In the genomic region with DNA sequence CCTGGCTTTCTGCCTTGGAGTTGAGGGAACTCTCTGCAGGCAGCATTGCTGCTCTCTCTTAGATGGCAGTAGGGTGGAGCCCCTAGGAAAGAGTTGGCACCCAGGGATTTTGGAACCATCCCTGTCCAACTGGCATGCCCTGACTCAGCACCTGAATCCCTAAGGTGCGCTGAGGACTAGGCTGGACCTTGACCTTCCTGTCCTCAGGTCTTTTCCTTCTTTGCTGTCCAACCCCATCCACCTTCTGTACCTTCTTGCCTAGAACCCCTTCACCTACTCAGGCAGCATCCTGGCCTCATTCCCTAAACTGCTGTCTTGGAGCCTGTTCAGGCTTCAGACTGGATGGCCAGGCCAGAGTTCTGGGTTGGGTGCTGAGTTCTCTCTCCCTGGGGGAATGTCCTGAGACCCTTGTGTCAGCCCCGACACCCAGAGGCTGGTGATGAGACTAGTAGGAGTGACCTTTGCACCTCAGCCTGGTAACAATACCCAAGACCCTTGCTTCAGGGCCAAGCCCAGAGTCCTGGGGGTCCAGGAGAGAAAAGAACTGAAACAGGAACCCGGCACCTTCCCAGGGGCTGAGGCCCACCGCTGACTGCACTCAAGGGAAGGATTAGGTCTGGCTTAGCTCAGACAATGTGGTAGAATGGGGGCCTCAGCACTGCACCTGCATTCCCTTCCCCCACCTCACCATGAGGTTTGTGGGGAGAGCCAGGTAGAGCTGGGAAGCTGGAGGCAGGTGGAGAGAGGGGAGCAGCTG, we compare ENCODE assay signal across 8 cellular contexts. TPM values are rescaled to one million over a fixed set of nuclear protein-coding genes. Genes with fewer than 3 reads are reported as not detected.
DNase-seq lines count a peak whose midpoint lies in the region; TF ChIP-seq lines count a peak whose summit lies in the region.

No MANE protein-coding gene starts in this region.

- H3K27me3 ChIP-seq in DOHH2 (ENCODE audit: control insufficient read depth, low read length) (no peaks in the 10 kb centered on the region), Peyer's patch (no peaks in the 10 kb centered on the region), esophagus squamous epithelium (no peaks in the 10 kb centered on the region), skeletal muscle satellite cell (ENCODE audit: control insufficient read depth, insufficient read depth, low read length) (no peaks in the 10 kb centered on the region)

- H3K36me3 ChIP-seq in DOHH2 (ENCODE audit: control insufficient read depth, low read length) (peaks cover 30% of the 10 kb centered on the region), Peyer's patch (no peaks in the 10 kb centered on the region), esophagus squamous epithelium (no peaks in the 10 kb centered on the region), skeletal muscle satellite cell (ENCODE audit: insufficient read depth, low read length) (peaks cover 8% of the 10 kb centered on the region)

- H3F3A ChIP-seq in DOHH2 (ENCODE audit: control insufficient read depth, insufficient read depth) = peaks cover 17% of the 10 kb centered on the region

- peak overlapping the region; percentile 99 for H3K27ac ChIP-seq in DOHH2 (ENCODE audit: low read depth, low read length)
- H3K27ac ChIP-seq in Peyer's patch = peak overlapping the region; percentile 98 to 100 (median 99)
- H3K27ac ChIP-seq in esophagus squamous epithelium = peak overlapping the region; percentile 97 to 100 (median 100)

- no peaks in the 10 kb centered on the region for H3K9me3 ChIP-seq in DOHH2 (ENCODE audit: control insufficient read depth, insufficient read depth, low read length)
- H3K9me3 ChIP-seq in Peyer's patch = no peaks in the 10 kb centered on the region
- no peaks in the 10 kb centered on the region for H3K9me3 ChIP-seq in esophagus squamous epithelium
- no peaks in the 10 kb centered on the region for H3K9me3 ChIP-seq in skeletal muscle satellite cell (replicated peaks; ENCODE audit: low read length)

- 47 to 56% methylated on average over 1 to 3 of the region's 4 CpGs for WGBS in esophagus squamous epithelium, 2 donors

- H3K4me2 ChIP-seq in DOHH2 (ENCODE audit: low read length) (peak overlapping the region; percentile 92), skeletal muscle satellite cell (ENCODE audit: low read length) (peak overlapping the region; percentile 82)

- intact Hi-C loops in esophagus squamous epithelium (cut with DNase I) = no loop called here

- DNase-seq in Peyer's patch (peak in 1 of 3 donors; percentile 74), esophagus squamous epithelium (lab: John Stamatoyannopoulos, UW) (no peak), HUDEP-2 (lab: John Stamatoyannopoulos, UW; ENCODE audit: unreplicated experiment in 76 of 76) (no peak), COR-L47 (lab: John Stamatoyannopoulos, UW) (no peak), OCI-M1 (lab: John Stamatoyannopoulos, UW) (no peak), dedifferentiated amniotic fluid mesenchymal stem cell (ENCODE audit: extremely low spot score) (no peak)

- no peak for TF ChIP-seq POLR2A in Peyer's patch (IDR thresholded peaks at IDR 0.05)
- TF ChIP-seq POLR2A in esophagus squamous epithelium (IDR thresholded peaks at IDR 0.05) = no peak

- peak overlapping the region; percentile 82 for H3K4me3 ChIP-seq in DOHH2 (ENCODE audit: low read length)
- H3K4me3 ChIP-seq in Peyer's patch = peak overlapping the region in 2 of 4 donors; percentile 33 to 39
- H3K4me3 ChIP-seq in esophagus squamous epithelium = no peak overlapping the region
- H3K4me3 ChIP-seq in skeletal muscle satellite cell (ENCODE audit: low read length) = peak overlapping the region; percentile 0

- H3K79me2 ChIP-seq in DOHH2 (ENCODE audit: control insufficient read depth, low read length) = peaks cover 46% of the 10 kb centered on the region

- TF ChIP-seq CTCF in DOHH2 (IDR thresholded peaks at IDR 0.05; ENCODE audit: low read depth, low read length, poor library complexity, severe bottlenecking) (no peak), Peyer's patch (IDR thresholded peaks at IDR 0.05) (no peak), esophagus squamous epithelium (IDR thresholded peaks at IDR 0.05) (no peak)

- H3K4me1 ChIP-seq in DOHH2 (ENCODE audit: control insufficient read depth, low read length) (peaks cover 60% of the 10 kb centered on the region), Peyer's patch (peaks cover 9 to 55% (median 51%) of the 10 kb centered on the region in 4 donors), esophagus squamous epithelium (peaks cover 54 to 69% (median 60%) of the 10 kb centered on the region in 3 donors), skeletal muscle satellite cell (ENCODE audit: control insufficient read depth, insufficient read depth, low read length) (peaks cover 69% of the 10 kb centered on the region)

- no peaks in the 10 kb centered on the region for H3K9me2 ChIP-seq in DOHH2 (replicated peaks; ENCODE audit: control insufficient read depth, low read length)

- H3K9ac ChIP-seq in skeletal muscle satellite cell (ENCODE audit: low read depth, low read length) = peak overlapping the region; percentile 80

- no peaks in the 10 kb centered on the region for H4K20me1 ChIP-seq in DOHH2 (ENCODE audit: control insufficient read depth, insufficient read depth, low read depth, low read length)

RNA-seq across cellular contexts. Expression of a gene that starts 2.6 kb away (rescaled TPM):
- total RNA-seq in Peyer's patch (100 to 1,000 TPM in 3 of 4 donors, 10 to 100 TPM in 1; 74.3 to 329 (median 272) TPM), esophagus squamous epithelium (100 to 1,000 TPM in 1 of 4 donors, 10 to 100 TPM in 3; 62.6 to 113 (median 74.7) TPM)
- 62.0 and 85.7 TPM in 2 replicates for total RNA-seq in skeletal muscle satellite cell (2012; rRNA removed)

RNA-seq across cellular contexts. Expression of a gene that starts 17.4 kb away (rescaled TPM):
- total RNA-seq in Peyer's patch (10 to 100 TPM in 2 of 4 donors, 1 to 10 TPM in 2; 1.2 to 14.9 (median 7.5) TPM), esophagus squamous epithelium (1 to 10 TPM; 2.3 to 6.8 (median 2.7) TPM)
- 6.3 and 7.0 TPM in 2 replicates for total RNA-seq in skeletal muscle satellite cell (2012; rRNA removed)

RNA-seq across cellular contexts. Expression of a gene that starts 35.8 kb away (rescaled TPM):
- total RNA-seq in Peyer's patch (10 to 100 TPM; 37.0 to 73.4 (median 61.6) TPM), esophagus squamous epithelium (10 to 100 TPM; 10.6 to 18.3 (median 12.7) TPM)
- 3.0 and 3.9 TPM in 2 replicates for total RNA-seq in skeletal muscle satellite cell (2012; rRNA removed)

RNA-seq across cellular contexts. Expression of a gene that starts 45.7 kb away (rescaled TPM):
- total RNA-seq in Peyer's patch = 100 to 1,000 TPM; 156 to 213 (median 177) TPM
- total RNA-seq in esophagus squamous epithelium = 100 to 1,000 TPM; 146 to 202 (median 185) TPM
- total RNA-seq in skeletal muscle satellite cell (2012; rRNA removed) = 193 and 211 TPM in 2 replicates

RNA-seq across cellular contexts. Expression of a gene that starts 47.9 kb away (rescaled TPM):
- total RNA-seq in Peyer's patch = 10 to 100 TPM in 2 of 4 donors, 1 to 10 TPM in 2; 5.6 to 53.6 (median 9.3) TPM
- total RNA-seq in esophagus squamous epithelium = 1 to 10 TPM; 1.7 to 7.2 (median 3.5) TPM
- not detected in 2 replicates for total RNA-seq in skeletal muscle satellite cell (2012; rRNA removed)

Comparison
In these comparisons a context has a peak if more than half of its experiments do, and no peak if none do; other contexts are left out.
1. H3K4me3 ChIP-seq: peak in DOHH2 (single experiment) and skeletal muscle satellite cell (single experiment); none in esophagus squamous epithelium (0 of 4).
2. Peak in every context shown above with its lines, with median percentiles within 50 percentile points of each other: H3K27ac ChIP-seq.